In the genomic region with DNA sequence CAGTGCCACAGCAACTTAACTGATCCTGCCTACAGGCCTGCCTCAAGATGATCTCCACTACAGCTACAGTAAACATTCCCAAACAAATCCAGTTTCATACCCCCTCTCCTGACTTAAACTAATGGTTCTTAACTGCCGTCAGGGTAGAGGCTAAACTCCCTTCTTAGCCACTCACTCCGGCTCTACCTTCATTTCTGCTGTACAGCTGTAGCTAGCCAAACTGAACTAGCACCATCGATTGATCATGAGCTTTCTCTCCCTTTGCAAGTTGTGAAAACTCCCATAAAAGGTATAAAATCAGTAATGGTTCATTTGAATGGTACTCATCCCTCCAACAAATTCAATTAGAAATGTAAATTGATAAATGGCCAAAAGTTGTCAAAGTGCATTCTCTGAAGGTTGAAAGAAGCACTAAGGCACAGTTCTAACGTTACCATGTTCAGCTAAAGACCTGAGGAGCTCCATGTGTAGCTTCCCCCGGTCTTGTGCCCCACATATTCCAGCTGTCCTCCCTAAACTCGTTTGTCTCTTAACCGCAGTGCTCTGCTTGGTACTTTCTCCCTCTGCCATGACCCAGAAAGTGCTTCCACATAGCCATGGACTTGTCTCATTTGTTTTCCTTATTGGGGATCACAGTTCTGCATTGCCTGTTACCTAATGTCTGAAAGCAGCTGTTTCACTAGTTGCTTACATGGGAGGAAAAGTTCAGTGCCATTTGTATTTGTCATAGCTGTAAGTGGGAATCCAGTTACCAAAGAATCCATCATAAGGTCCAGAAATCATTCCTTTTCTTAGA, we compare ENCODE assay signal across 1 cellular context.
TF ChIP-seq lines count a peak whose summit lies in the region.

No MANE protein-coding gene starts in this region.

TF ChIP-seq in K562, 482 proteins besides CTCF, POLR2A, EP300 and RAD21 (continued from another document):
- TF ChIP-seq, protein P1, sequence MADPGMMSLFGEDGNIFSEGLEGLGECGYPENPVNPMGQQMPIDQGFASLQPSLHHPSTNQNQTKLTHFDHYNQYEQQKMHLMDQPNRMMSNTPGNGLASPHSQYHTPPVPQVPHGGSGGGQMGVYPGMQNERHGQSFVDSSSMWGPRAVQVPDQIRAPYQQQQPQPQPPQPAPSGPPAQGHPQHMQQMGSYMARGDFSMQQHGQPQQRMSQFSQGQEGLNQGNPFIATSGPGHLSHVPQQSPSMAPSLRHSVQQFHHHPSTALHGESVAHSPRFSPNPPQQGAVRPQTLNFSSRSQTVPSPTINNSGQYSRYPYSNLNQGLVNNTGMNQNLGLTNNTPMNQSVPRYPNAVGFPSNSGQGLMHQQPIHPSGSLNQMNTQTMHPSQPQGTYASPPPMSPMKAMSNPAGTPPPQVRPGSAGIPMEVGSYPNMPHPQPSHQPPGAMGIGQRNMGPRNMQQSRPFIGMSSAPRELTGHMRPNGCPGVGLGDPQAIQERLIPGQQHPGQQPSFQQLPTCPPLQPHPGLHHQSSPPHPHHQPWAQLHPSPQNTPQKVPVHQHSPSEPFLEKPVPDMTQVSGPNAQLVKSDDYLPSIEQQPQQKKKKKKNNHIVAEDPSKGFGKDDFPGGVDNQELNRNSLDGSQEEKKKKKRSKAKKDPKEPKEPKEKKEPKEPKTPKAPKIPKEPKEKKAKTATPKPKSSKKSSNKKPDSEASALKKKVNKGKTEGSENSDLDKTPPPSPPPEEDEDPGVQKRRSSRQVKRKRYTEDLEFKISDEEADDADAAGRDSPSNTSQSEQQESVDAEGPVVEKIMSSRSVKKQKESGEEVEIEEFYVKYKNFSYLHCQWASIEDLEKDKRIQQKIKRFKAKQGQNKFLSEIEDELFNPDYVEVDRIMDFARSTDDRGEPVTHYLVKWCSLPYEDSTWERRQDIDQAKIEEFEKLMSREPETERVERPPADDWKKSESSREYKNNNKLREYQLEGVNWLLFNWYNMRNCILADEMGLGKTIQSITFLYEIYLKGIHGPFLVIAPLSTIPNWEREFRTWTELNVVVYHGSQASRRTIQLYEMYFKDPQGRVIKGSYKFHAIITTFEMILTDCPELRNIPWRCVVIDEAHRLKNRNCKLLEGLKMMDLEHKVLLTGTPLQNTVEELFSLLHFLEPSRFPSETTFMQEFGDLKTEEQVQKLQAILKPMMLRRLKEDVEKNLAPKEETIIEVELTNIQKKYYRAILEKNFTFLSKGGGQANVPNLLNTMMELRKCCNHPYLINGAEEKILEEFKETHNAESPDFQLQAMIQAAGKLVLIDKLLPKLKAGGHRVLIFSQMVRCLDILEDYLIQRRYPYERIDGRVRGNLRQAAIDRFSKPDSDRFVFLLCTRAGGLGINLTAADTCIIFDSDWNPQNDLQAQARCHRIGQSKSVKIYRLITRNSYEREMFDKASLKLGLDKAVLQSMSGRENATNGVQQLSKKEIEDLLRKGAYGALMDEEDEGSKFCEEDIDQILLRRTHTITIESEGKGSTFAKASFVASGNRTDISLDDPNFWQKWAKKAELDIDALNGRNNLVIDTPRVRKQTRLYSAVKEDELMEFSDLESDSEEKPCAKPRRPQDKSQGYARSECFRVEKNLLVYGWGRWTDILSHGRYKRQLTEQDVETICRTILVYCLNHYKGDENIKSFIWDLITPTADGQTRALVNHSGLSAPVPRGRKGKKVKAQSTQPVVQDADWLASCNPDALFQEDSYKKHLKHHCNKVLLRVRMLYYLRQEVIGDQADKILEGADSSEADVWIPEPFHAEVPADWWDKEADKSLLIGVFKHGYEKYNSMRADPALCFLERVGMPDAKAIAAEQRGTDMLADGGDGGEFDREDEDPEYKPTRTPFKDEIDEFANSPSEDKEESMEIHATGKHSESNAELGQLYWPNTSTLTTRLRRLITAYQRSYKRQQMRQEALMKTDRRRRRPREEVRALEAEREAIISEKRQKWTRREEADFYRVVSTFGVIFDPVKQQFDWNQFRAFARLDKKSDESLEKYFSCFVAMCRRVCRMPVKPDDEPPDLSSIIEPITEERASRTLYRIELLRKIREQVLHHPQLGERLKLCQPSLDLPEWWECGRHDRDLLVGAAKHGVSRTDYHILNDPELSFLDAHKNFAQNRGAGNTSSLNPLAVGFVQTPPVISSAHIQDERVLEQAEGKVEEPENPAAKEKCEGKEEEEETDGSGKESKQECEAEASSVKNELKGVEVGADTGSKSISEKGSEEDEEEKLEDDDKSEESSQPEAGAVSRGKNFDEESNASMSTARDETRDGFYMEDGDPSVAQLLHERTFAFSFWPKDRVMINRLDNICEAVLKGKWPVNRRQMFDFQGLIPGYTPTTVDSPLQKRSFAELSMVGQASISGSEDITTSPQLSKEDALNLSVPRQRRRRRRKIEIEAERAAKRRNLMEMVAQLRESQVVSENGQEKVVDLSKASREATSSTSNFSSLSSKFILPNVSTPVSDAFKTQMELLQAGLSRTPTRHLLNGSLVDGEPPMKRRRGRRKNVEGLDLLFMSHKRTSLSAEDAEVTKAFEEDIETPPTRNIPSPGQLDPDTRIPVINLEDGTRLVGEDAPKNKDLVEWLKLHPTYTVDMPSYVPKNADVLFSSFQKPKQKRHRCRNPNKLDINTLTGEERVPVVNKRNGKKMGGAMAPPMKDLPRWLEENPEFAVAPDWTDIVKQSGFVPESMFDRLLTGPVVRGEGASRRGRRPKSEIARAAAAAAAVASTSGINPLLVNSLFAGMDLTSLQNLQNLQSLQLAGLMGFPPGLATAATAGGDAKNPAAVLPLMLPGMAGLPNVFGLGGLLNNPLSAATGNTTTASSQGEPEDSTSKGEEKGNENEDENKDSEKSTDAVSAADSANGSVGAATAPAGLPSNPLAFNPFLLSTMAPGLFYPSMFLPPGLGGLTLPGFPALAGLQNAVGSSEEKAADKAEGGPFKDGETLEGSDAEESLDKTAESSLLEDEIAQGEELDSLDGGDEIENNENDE (IDR thresholded peaks at IDR 0.05; ENCODE audit: low read depth, low read length), result peak; percentile 57
- TF ChIP-seq MCM5 (IDR thresholded peaks at IDR 0.05; ENCODE audit: low read depth) (no peak), POLR2G (IDR thresholded peaks at IDR 0.05; ENCODE audit: low read depth, low read length) (0 out of 2 replicates have a peak, but pooled peaks have one; percentile 10), SIN3A (IDR thresholded peaks at IDR 0.05; ENCODE audit: borderline replicate concordance in 2 of 2, control insufficient read depth in 1 of 2, low read depth in 2 of 2, low read length in 2 of 2) (peak in 1 of 2 experiments; percentile 35; a peak in 1 of 4 replicates), STAT5A (IDR thresholded peaks at IDR 0.05; ENCODE audit: borderline replicate concordance, low read length) (peak; percentile 27; the same call in 1 of the 2 replicates), PML (IDR thresholded peaks at IDR 0.05; ENCODE audit: low read length) (no peak; the same call in 1 of the 2 replicates), ZBTB9 (CRISPR knock-in tag; IDR thresholded peaks at IDR 0.05) (peak; percentile 46; the same call in 1 of the 2 replicates), RNF219 (CRISPR knock-in tag; IDR thresholded peaks at IDR 0.05) (0 out of 2 replicates have a peak, but pooled peaks have one; percentile 17), POLR2H (tag; IDR thresholded peaks at IDR 0.05; ENCODE audit: low read depth) (peak; percentile 8; the same call in 1 of the 2 replicates), TARDBP (IDR thresholded peaks at IDR 0.05) (no peak), MYNN (IDR thresholded peaks at IDR 0.05) (peak; percentile 34; the same call in 1 of the 2 replicates), MYNN (CRISPR knock-in tag; IDR thresholded peaks at IDR 0.05) (no peak), ELF1 (tag; IDR thresholded peaks at IDR 0.05) (no peak)
- TF ChIP-seq, protein P2, sequence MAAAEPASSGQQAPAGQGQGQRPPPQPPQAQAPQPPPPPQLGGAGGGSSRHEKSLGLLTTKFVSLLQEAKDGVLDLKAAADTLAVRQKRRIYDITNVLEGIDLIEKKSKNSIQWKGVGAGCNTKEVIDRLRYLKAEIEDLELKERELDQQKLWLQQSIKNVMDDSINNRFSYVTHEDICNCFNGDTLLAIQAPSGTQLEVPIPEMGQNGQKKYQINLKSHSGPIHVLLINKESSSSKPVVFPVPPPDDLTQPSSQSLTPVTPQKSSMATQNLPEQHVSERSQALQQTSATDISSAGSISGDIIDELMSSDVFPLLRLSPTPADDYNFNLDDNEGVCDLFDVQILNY (CRISPR knock-in tag; IDR thresholded peaks at IDR 0.05), result no peak
- TF ChIP-seq, protein P3, sequence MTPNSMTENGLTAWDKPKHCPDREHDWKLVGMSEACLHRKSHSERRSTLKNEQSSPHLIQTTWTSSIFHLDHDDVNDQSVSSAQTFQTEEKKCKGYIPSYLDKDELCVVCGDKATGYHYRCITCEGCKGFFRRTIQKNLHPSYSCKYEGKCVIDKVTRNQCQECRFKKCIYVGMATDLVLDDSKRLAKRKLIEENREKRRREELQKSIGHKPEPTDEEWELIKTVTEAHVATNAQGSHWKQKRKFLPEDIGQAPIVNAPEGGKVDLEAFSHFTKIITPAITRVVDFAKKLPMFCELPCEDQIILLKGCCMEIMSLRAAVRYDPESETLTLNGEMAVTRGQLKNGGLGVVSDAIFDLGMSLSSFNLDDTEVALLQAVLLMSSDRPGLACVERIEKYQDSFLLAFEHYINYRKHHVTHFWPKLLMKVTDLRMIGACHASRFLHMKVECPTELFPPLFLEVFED (CRISPR knock-in tag; conservative IDR thresholded peaks at IDR 0.05), result 0 out of 2 replicates have a peak, but pooled peaks have one; percentile 23
TF ChIP-seq in K562: peak in this region for 13.
